In genomic region chr10:59905735-59906416, GRCh38 we compare ENCODE assay signal across 8 cellular contexts. TPM values are rescaled to one million over a fixed set of nuclear protein-coding genes. Genes with fewer than 3 reads are reported as not detected.
DNase-seq lines count a peak whose midpoint lies in the region; ATAC-seq and TF ChIP-seq lines count a peak whose summit lies in the region.

No MANE protein-coding gene starts in this region.

- H3K4me1 ChIP-seq in ACC112 (ENCODE audit: control insufficient read depth, insufficient read depth, low read length, unreplicated experiment): peaks cover 16% of the 10 kb centered on the region
- H3K4me1 ChIP-seq in HEK293 (ENCODE audit: control insufficient read depth, insufficient read depth, low read length): peaks cover 12% of the 10 kb centered on the region
- peaks cover 13% of the 10 kb centered on the region for H3K4me1 ChIP-seq in ovary (ENCODE audit: insufficient read depth)

- H3K4me3 ChIP-seq in ACC112 (ENCODE audit: low read depth, low read length) (peak overlapping the region; percentile 89), HEK293 (ENCODE audit: low read depth, low read length) (peak overlapping the region; percentile 85), fibroblast of pulmonary artery (replicated peaks; ENCODE audit: low read depth, low read length) (peak overlapping the region; percentile 96), ovary (peak overlapping the region; percentile 95)

- peaks cover 51% of the 10 kb centered on the region for H3K79me2 ChIP-seq in ACC112 (ENCODE audit: control insufficient read depth, insufficient read depth, low read length, unreplicated experiment)

- TF ChIP-seq CTCF in HEK293 (tag by site-specific recombination; IDR thresholded peaks at IDR 0.05): no peak
- TF ChIP-seq CTCF in fibroblast of pulmonary artery (IDR thresholded peaks at IDR 0.05; ENCODE audit: low read length, missing control alignments): no peak
- no peak for TF ChIP-seq CTCF in ovary (IDR thresholded peaks at IDR 0.05)

- no peaks in the 10 kb centered on the region for H3K27me3 Mint-ChIP-seq in activated CD4-positive, alpha-beta memory T cell treated with anti-CD3 and anti-CD28 coated beads, Interleukin-2, amount 10 ng/mL, durations not matched to agents 7 days and 5 days

- H3K9me3 Mint-ChIP-seq in activated CD4-positive, alpha-beta memory T cell treated with anti-CD3 and anti-CD28 coated beads, Interleukin-2, amount 10 ng/mL, durations not matched to agents 7 days and 5 days: no peaks in the 10 kb centered on the region

- no peak for TF ChIP-seq EP300 in ovary (IDR thresholded peaks at IDR 0.05)

- H3K36me3 ChIP-seq in ACC112 (ENCODE audit: insufficient read depth, low read length) (no peaks in the 10 kb centered on the region), HEK293 (ENCODE audit: control insufficient read depth in 2 of 2, insufficient read depth in 1 of 2, low read length in 2 of 2) (peaks cover 0 to 4% of the 10 kb centered on the region in 2 experiments; a peak in 1 of 3 replicates), ovary (no peaks in the 10 kb centered on the region)

- H3K27ac ChIP-seq in ACC112 (ENCODE audit: low read depth, low read length) (no peak overlapping the region), HEK293 (ENCODE audit: extremely low read depth, low read depth, low read length) (peak overlapping the region; percentile 95), ovary (peak overlapping the region; percentile 67 to 93)

- no peak for DNase-seq in activated CD4-positive, alpha-beta memory T cell treated with anti-CD3 and anti-CD28 coated beads, Interleukin-2, amount 10 ng/mL, durations not matched to agents 7 days and 5 days
- DNase-seq in fibroblast of pulmonary artery (ENCODE audit: low read depth): no peak
- peak in 4 of 5 donors; percentile 29 to 61 (median 50) for DNase-seq in ovary
- DNase-seq in middle frontal gyrus (ENCODE audit: extremely low spot score, low spot score): no peak
- no peak for DNase-seq in NCI-H2196 treated with DMSO at 0.1 percent for 48 hours (lab: John Stamatoyannopoulos, UW; ENCODE audit: unreplicated experiment)

- CTCF ChIA-PET in HEK293 (lab: Yijun Ruan, JAX): interaction anchor here (0.7 to 2.6 kb wide), 11 partner anchors 8 to 385 kb away, joined by 3 to 13 read pairs (median 5); no protein-coding TSS in a partner anchor
- CTCF ChIA-PET in activated CD4-positive, alpha-beta memory T cell treated with anti-CD3 and anti-CD28 coated beads, Interleukin-2, amount 10 ng/mL, durations not matched to agents 7 days and 5 days (lab: Charles Lee): interaction anchor here (0.6 to 2.9 kb wide), 26 partner anchors 10 to 1637 kb away, joined by 3 to 49 read pairs (median 4); partner anchors contain the start of genes CDK1 and CISD1

- H3K9me3 ChIP-seq in HEK293 (ENCODE audit: control insufficient read depth, insufficient read depth, low read depth, low read length): no peaks in the 10 kb centered on the region
- no peaks in the 10 kb centered on the region for H3K9me3 ChIP-seq in ovary

- peaks cover 8% of the 10 kb centered on the region for H3K36me3 Mint-ChIP-seq in activated CD4-positive, alpha-beta memory T cell treated with anti-CD3 and anti-CD28 coated beads, Interleukin-2, amount 10 ng/mL, durations not matched to agents 7 days and 5 days (ENCODE audit: low read depth)

- ATAC-seq in HG03025 (IDR thresholded peaks at IDR 0.05; ENCODE audit: low FRiP score, unreplicated experiment): no peak

- no peak for TF ChIP-seq POLR2A in ovary (IDR thresholded peaks at IDR 0.05)

- peaks cover 53% of the 10 kb centered on the region for H3K4me1 Mint-ChIP-seq in activated CD4-positive, alpha-beta memory T cell treated with anti-CD3 and anti-CD28 coated beads, Interleukin-2, amount 10 ng/mL, durations not matched to agents 7 days and 5 days

- WGBS in ovary, 3 donors: 1 to 2% (median 1%) methylated on average over 32 to 56 of the region's 56 CpGs

- POLR2A ChIA-PET in HEK293 (lab: Yijun Ruan, JAX): interaction anchor here (0.7 to 2.2 kb wide), 14 partner anchors 8 to 235 kb away, joined by 3 to 16 read pairs (median 4); no protein-coding TSS in a partner anchor
- POLR2A ChIA-PET in activated CD4-positive, alpha-beta memory T cell treated with anti-CD3 and anti-CD28 coated beads, Interleukin-2, amount 10 ng/mL, durations not matched to agents 7 days and 5 days (lab: Charles Lee): interaction anchor here (0.7 to 4.0 kb wide), 17 partner anchors 11 to 873 kb away, joined by 3 to 43 read pairs (median 5); partner anchors contain the start of gene CDK1

- peak overlapping the region; percentile 79 for H3K27ac Mint-ChIP-seq in activated CD4-positive, alpha-beta memory T cell treated with anti-CD3 and anti-CD28 coated beads, Interleukin-2, amount 10 ng/mL, durations not matched to agents 7 days and 5 days

- H3K4me3 Mint-ChIP-seq in activated CD4-positive, alpha-beta memory T cell treated with anti-CD3 and anti-CD28 coated beads, Interleukin-2, amount 10 ng/mL, durations not matched to agents 7 days and 5 days: peak overlapping the region; percentile 90

- peak overlapping the region; percentile 47 for H2AFZ ChIP-seq in ACC112 (ENCODE audit: low read length, unreplicated experiment)

- H3K27me3 ChIP-seq in ACC112 (ENCODE audit: insufficient read depth, low read length): no peaks in the 10 kb centered on the region
- no peaks in the 10 kb centered on the region for H3K27me3 ChIP-seq in ovary

- intact Hi-C loops in ovary (cut with DNase I): loop anchor here in 3 of 4 donors (5.0 to 10.0 kb wide), 4 partner anchors 51 to 281 kb away; no protein-coding TSS in a partner anchor

TF ChIP-seq in HEK293, 187 proteins besides CTCF, POLR2A, EP300 and RAD21:
- TF ChIP-seq GLIS2 (tag by site-specific recombination; IDR thresholded peaks at IDR 0.05) (peak; percentile 89), SP2 (tag by site-specific recombination; IDR thresholded peaks at IDR 0.05) (peak; percentile 61), MYNN (tag by site-specific recombination; IDR thresholded peaks at IDR 0.05; ENCODE audit: borderline replicate concordance) (no peak), GLIS1 (tag by site-specific recombination; IDR thresholded peaks at IDR 0.05) (peak; percentile 15), KLF8 (tag by site-specific recombination; IDR thresholded peaks at IDR 0.05) (0 out of 2 replicates have a peak, but pooled peaks have one; percentile 9), SP3 (tag by site-specific recombination; IDR thresholded peaks at IDR 0.05) (peak; percentile 45), ZNF335 (tag by site-specific recombination; conservative IDR thresholded peaks at IDR 0.05) (peak; percentile 15; the same call in 1 of the 2 replicates), ZSCAN23 (tag by site-specific recombination; IDR thresholded peaks at IDR 0.05) (no peak)

RNA-seq across cellular contexts. Expression of gene CCDC6, which starts 0.5 kb away (rescaled TPM):
- 10 to 100 TPM; 22.4 to 22.6 TPM for total RNA-seq in activated CD4-positive, alpha-beta memory T cell treated with anti-CD3 and anti-CD28 coated beads, Interleukin-2, amount 10 ng/mL, durations not matched to agents 7 days and 5 days
- total RNA-seq in ovary: 10 to 100 TPM; 22.2 to 46.8 (median 34.2) TPM
- 10 to 100 TPM; 12.2 to 34.1 TPM for polyA plus RNA-seq in ovary

Comparison
In these comparisons a context has a peak if more than half of its experiments do, and no peak if none do; other contexts are left out.
1. DNase-seq: peak in ovary (4 of 5); none in activated CD4-positive, alpha-beta memory T cell treated with anti-CD3 and anti-CD28 coated beads, Interleukin-2, amount 10 ng/mL, durations not matched to agents 7 days and 5 days (single experiment), fibroblast of pulmonary artery (single experiment), middle frontal gyrus (single experiment) and NCI-H2196 treated with DMSO at 0.1 percent for 48 hours (single experiment).
2. Peak in every context shown above with its lines, with median percentiles within 50 percentile points of each other: H3K4me3 ChIP-seq.